8 cellular contexts compared by ENCODE assay signal in the genomic region with DNA sequence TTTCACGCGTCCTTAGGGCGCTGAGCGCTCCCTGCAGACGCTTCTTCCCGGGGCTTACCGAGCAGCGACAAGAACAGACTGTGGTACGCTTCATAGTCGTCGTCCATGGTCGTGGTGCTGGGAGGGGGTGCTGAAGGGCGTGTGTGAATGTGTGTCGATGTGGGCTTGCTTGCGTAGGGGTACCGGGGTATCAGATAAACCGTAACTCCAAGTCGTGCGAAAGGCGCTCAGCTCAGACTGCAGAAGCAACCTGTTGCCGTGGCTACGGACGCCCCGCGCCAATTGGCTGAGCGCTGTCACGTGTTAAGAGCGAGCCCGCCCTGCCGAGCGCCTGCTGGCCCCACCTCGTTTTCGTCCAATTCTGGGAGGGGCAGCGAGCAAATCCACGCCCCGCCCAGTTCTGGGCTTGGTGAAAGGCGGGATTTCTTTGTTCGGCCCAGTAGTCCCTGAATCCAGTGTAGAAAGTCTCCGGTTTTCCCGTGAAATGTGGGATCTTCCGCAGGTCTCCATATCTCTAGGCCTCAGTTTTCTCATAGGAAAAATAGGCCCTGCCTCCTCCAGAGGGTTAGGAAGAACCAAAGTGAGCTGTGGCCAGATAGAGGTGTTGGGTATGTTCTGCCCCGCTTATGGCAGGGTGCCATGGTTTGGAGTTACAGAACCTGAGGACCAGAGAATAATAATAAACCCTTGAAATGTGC. TPM values are rescaled to one million over a fixed set of nuclear protein-coding genes. Genes with fewer than 3 reads are reported as not detected.
A peak's percentile ranks its signal among the peaks of the same experiment; 100 is the strongest.
DNase-seq lines count a peak whose midpoint lies in the region; ATAC-seq lines count a peak whose summit lies in the region.

A gene (minus strand): TSS at position 255 of the 698 bp plus-strand sequence. CDS start 148 bp downstream, at position 107.

- peak within 1 kb of the TSS; percentile 53 for H3K4me3 ChIP-seq in neuron (ENCODE audit: low read length)

- no peaks in the 10 kb centered on the region for H3K27me3 Mint-ChIP-seq in activated naive CD4-positive, alpha-beta T cell treated with anti-CD3 and anti-CD28 coated beads for 36 hours (ENCODE audit: low read depth)
- peaks cover 18% of the 10 kb centered on the region for H3K27me3 Mint-ChIP-seq in stimulated activated naive CD8-positive, alpha-beta T cell treated with anti-CD3 and anti-CD28 coated beads, Interleukin-15, amount 100 ng/mL, for 72 hours

- H3K9me3 Mint-ChIP-seq in activated naive CD4-positive, alpha-beta T cell treated with anti-CD3 and anti-CD28 coated beads for 36 hours: no peaks in the 10 kb centered on the region
- H3K9me3 Mint-ChIP-seq in stimulated activated naive CD8-positive, alpha-beta T cell treated with anti-CD3 and anti-CD28 coated beads, Interleukin-15, amount 100 ng/mL, for 72 hours: no peaks in the 10 kb centered on the region

- H3K27me3 ChIP-seq in neuron (ENCODE audit: insufficient read depth, low read length): no peaks in the 10 kb centered on the region

- peaks cover 24% of the 10 kb centered on the region for H3K36me3 ChIP-seq in neuron (ENCODE audit: insufficient read depth, low read length)

- intact Hi-C loops in activated naive CD4-positive, alpha-beta T cell treated with anti-CD3 and anti-CD28 coated beads for 36 hours (cut with micrococcal nuclease): loop anchor here (1.0 to 10.0 kb wide), 3 partner anchors 12 to 314 kb away; a partner anchor contains a TSS

- peak within 1 kb of the TSS; percentile 87 for H2AFZ ChIP-seq in neuron (ENCODE audit: low read depth, low read length)

- DNase-seq in COR-L47 (lab: John Stamatoyannopoulos, UW): peak; percentile 99
- peak; percentile 85 for DNase-seq in HuH-7 (ENCODE audit: low spot score)
- DNase-seq in SHP77 (lab: John Stamatoyannopoulos, UW): peak; percentile 91 to 93
- peak; percentile 94 for DNase-seq in activated naive CD4-positive, alpha-beta T cell treated with anti-CD3 and anti-CD28 coated beads for 36 hours
- DNase-seq in foreskin melanocyte: peak; percentile 84
- peak; percentile 81 to 88 for DNase-seq in stimulated activated naive CD8-positive, alpha-beta T cell treated with anti-CD3 and anti-CD28 coated beads, Interleukin-15, amount 100 ng/mL, for 72 hours

- peak within 1 kb of the TSS; percentile 65 for H3K4me3 Mint-ChIP-seq in activated naive CD4-positive, alpha-beta T cell treated with anti-CD3 and anti-CD28 coated beads for 36 hours
- peak within 1 kb of the TSS; percentile 78 to 80 for H3K4me3 Mint-ChIP-seq in stimulated activated naive CD8-positive, alpha-beta T cell treated with anti-CD3 and anti-CD28 coated beads, Interleukin-15, amount 100 ng/mL, for 72 hours

- peak; percentile 89 for ATAC-seq in GM21390 (IDR thresholded peaks at IDR 0.05; ENCODE audit: unreplicated experiment)
- peak; percentile 95 for ATAC-seq in stimulated activated naive CD8-positive, alpha-beta T cell treated with anti-CD3 and anti-CD28 coated beads, Interleukin-15, amount 100 ng/mL, for 72 hours

- H3K27ac Mint-ChIP-seq in activated naive CD4-positive, alpha-beta T cell treated with anti-CD3 and anti-CD28 coated beads for 36 hours: peak within 1 kb of the TSS; percentile 71
- H3K27ac Mint-ChIP-seq in stimulated activated naive CD8-positive, alpha-beta T cell treated with anti-CD3 and anti-CD28 coated beads, Interleukin-15, amount 100 ng/mL, for 72 hours: peak within 1 kb of the TSS in 1 of 2 donors; percentile 97

- H3K4me1 Mint-ChIP-seq in activated naive CD4-positive, alpha-beta T cell treated with anti-CD3 and anti-CD28 coated beads for 36 hours (ENCODE audit: low read depth): peaks cover 45% of the 10 kb centered on the region
- H3K4me1 Mint-ChIP-seq in stimulated activated naive CD8-positive, alpha-beta T cell treated with anti-CD3 and anti-CD28 coated beads, Interleukin-15, amount 100 ng/mL, for 72 hours: peaks cover 52% of the 10 kb centered on the region

- CTCF ChIA-PET in activated naive CD4-positive, alpha-beta T cell treated with anti-CD3 and anti-CD28 coated beads for 36 hours (lab: Charles Lee): interaction anchor here (0.9 to 2.2 kb wide), 3 partner anchors 11 to 45 kb away, joined by 3 to 7 read pairs (median 4); a partner anchor contains a TSS

- H3K4me1 ChIP-seq in neuron (ENCODE audit: insufficient read depth, low read length): peaks cover 30% of the 10 kb centered on the region

- peaks cover 19% of the 10 kb centered on the region for H3K36me3 Mint-ChIP-seq in activated naive CD4-positive, alpha-beta T cell treated with anti-CD3 and anti-CD28 coated beads for 36 hours (ENCODE audit: low read depth)

- no peaks in the 10 kb centered on the region for H3K9me3 ChIP-seq in neuron (ENCODE audit: low read length)

RNA-seq across cellular contexts. Expression of the gene that starts here (rescaled TPM):
- under 1 TPM; 0.37 to 0.81 TPM for total RNA-seq in activated naive CD4-positive, alpha-beta T cell treated with anti-CD3 and anti-CD28 coated beads for 36 hours

Comparison
In these comparisons a context has a peak if more than half of its experiments do, and no peak if none do; other contexts are left out.
1. Peak in every context shown above with its lines: DNase-seq, ATAC-seq and H3K4me3 ChIP-seq.
2. Peak in DNase-seq in activated naive CD4-positive, alpha-beta T cell treated with anti-CD3 and anti-CD28 coated beads for 36 hours; RNA of the gene not detected or under 1 TPM.